1 cellular context compared by ENCODE assay signal in the genomic region with DNA sequence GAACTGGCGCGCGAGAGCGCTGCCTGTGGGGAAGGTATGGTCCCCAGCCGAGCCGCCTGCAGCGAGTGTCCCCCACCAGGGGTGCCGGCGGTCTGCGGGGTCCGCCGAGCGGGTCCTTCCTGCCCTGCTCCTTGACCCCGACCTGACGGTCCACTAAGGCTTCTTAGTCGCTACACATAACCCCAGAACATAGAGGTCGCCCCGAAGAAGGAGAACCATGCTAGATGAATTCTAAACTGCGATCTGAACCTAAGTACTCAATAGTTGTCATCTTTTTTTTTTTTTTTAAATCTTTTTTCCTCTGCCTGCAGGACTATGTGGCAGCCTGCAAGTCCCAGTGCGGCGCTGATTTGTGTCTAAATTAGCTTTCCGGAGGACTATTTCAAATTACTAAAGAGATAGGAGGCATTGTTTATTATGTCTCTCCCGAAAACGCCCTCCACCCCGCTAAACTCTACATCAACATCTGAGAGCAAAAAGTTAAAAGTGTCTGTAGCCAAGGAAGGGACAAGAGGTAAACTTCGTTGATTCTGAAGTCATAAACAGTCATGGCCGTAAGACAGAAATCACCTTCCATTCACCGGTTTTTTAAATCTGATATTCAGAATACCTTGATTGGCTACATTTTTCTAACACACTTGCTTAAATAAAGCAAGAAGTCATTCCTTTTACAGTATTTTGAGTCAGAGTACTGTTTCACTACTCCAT.
TF ChIP-seq lines count a peak whose summit lies in the region.

No MANE protein-coding gene starts in this region.

TF ChIP-seq in HepG2, 621 proteins besides CTCF, POLR2A, EP300 and RAD21 (continued from another document and continues in another):
- TF ChIP-seq TAF15 (IDR thresholded peaks at IDR 0.05; ENCODE audit: low read depth, low read length, poor library complexity, severe bottlenecking) (no peak), MLLT10 (CRISPR knock-in tag; IDR thresholded peaks at IDR 0.05) (no peak), NR2F1 (CRISPR knock-in tag; IDR thresholded peaks at IDR 0.05) (no peak), YEATS4 (CRISPR knock-in tag; IDR thresholded peaks at IDR 0.05; ENCODE audit: borderline replicate concordance) (peak; percentile 13; the same call in 1 of the 2 replicates), ZNF138 (CRISPR knock-in tag; IDR thresholded peaks at IDR 0.05; ENCODE audit: low read depth) (no peak), ZNF616 (CRISPR knock-in tag; IDR thresholded peaks at IDR 0.05; ENCODE audit: low read depth) (no peak), NFE2L1 (CRISPR knock-in tag; IDR thresholded peaks at IDR 0.05; ENCODE audit: borderline replicate concordance) (no peak), FOXO1 (CRISPR knock-in tag; IDR thresholded peaks at IDR 0.05) (no peak), ZNF891 (CRISPR knock-in tag; IDR thresholded peaks at IDR 0.05) (no peak), SAFB2 (CRISPR knock-in tag; IDR thresholded peaks at IDR 0.05; ENCODE audit: borderline replicate concordance, low read depth) (no peak), PHF21A (CRISPR knock-in tag; IDR thresholded peaks at IDR 0.05) (0 out of 2 replicates have a peak, but pooled peaks have one; percentile 18), ZNF496 (CRISPR knock-in tag; IDR thresholded peaks at IDR 0.05; ENCODE audit: insufficient replicate concordance) (no peak), ZNF572 (CRISPR knock-in tag; IDR thresholded peaks at IDR 0.05) (no peak), ZNF598 (CRISPR knock-in tag; IDR thresholded peaks at IDR 0.05; ENCODE audit: borderline replicate concordance) (0 out of 2 replicates have a peak, but pooled peaks have one; percentile 44), PHF8 (CRISPR knock-in tag; IDR thresholded peaks at IDR 0.05) (no peak; the same call in 1 of the 2 replicates), CHCHD3 (CRISPR knock-in tag; IDR thresholded peaks at IDR 0.05) (no peak), AKAP8 (CRISPR knock-in tag; IDR thresholded peaks at IDR 0.05) (no peak), PHF20 (CRISPR knock-in tag; IDR thresholded peaks at IDR 0.05) (peak; percentile 40; the same call in 1 of the 2 replicates), ZNF768 (CRISPR knock-in tag; IDR thresholded peaks at IDR 0.05) (no peak), ZNF724P (CRISPR knock-in tag; IDR thresholded peaks at IDR 0.05; ENCODE audit: borderline replicate concordance) (no peak), ZNF781 (CRISPR knock-in tag; IDR thresholded peaks at IDR 0.05; ENCODE audit: borderline replicate concordance, not compliant biosample characterization) (peak; percentile 13), ZNF773 (CRISPR knock-in tag; IDR thresholded peaks at IDR 0.05; ENCODE audit: borderline replicate concordance) (0 out of 2 replicates have a peak, but pooled peaks have one; percentile 2), HOXA9 (CRISPR knock-in tag; IDR thresholded peaks at IDR 0.05; ENCODE audit: borderline replicate concordance) (no peak), ZNF644 (CRISPR knock-in tag; IDR thresholded peaks at IDR 0.05; ENCODE audit: low read depth) (no peak), NFIC (IDR thresholded peaks at IDR 0.05; ENCODE audit: low read length) (no peak), FOXK2 (IDR thresholded peaks at IDR 0.05) (no peak)
- TF ChIP-seq, protein P1, sequence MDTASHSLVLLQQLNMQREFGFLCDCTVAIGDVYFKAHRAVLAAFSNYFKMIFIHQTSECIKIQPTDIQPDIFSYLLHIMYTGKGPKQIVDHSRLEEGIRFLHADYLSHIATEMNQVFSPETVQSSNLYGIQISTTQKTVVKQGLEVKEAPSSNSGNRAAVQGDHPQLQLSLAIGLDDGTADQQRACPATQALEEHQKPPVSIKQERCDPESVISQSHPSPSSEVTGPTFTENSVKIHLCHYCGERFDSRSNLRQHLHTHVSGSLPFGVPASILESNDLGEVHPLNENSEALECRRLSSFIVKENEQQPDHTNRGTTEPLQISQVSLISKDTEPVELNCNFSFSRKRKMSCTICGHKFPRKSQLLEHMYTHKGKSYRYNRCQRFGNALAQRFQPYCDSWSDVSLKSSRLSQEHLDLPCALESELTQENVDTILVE (CRISPR knock-in tag; IDR thresholded peaks at IDR 0.05), result 0 out of 2 replicates have a peak, but pooled peaks have one; percentile 6
- TF ChIP-seq, protein P2, sequence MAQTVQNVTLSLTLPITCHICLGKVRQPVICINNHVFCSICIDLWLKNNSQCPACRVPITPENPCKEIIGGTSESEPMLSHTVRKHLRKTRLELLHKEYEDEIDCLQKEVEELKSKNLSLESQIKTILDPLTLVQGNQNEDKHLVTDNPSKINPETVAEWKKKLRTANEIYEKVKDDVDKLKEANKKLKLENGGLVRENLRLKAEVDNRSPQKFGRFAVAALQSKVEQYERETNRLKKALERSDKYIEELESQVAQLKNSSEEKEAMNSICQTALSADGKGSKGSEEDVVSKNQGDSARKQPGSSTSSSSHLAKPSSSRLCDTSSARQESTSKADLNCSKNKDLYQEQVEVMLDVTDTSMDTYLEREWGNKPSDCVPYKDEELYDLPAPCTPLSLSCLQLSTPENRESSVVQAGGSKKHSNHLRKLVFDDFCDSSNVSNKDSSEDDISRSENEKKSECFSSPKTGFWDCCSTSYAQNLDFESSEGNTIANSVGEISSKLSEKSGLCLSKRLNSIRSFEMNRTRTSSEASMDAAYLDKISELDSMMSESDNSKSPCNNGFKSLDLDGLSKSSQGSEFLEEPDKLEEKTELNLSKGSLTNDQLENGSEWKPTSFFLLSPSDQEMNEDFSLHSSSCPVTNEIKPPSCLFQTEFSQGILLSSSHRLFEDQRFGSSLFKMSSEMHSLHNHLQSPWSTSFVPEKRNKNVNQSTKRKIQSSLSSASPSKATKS (CRISPR knock-in tag; IDR thresholded peaks at IDR 0.05), result no peak
- TF ChIP-seq, protein P3, sequence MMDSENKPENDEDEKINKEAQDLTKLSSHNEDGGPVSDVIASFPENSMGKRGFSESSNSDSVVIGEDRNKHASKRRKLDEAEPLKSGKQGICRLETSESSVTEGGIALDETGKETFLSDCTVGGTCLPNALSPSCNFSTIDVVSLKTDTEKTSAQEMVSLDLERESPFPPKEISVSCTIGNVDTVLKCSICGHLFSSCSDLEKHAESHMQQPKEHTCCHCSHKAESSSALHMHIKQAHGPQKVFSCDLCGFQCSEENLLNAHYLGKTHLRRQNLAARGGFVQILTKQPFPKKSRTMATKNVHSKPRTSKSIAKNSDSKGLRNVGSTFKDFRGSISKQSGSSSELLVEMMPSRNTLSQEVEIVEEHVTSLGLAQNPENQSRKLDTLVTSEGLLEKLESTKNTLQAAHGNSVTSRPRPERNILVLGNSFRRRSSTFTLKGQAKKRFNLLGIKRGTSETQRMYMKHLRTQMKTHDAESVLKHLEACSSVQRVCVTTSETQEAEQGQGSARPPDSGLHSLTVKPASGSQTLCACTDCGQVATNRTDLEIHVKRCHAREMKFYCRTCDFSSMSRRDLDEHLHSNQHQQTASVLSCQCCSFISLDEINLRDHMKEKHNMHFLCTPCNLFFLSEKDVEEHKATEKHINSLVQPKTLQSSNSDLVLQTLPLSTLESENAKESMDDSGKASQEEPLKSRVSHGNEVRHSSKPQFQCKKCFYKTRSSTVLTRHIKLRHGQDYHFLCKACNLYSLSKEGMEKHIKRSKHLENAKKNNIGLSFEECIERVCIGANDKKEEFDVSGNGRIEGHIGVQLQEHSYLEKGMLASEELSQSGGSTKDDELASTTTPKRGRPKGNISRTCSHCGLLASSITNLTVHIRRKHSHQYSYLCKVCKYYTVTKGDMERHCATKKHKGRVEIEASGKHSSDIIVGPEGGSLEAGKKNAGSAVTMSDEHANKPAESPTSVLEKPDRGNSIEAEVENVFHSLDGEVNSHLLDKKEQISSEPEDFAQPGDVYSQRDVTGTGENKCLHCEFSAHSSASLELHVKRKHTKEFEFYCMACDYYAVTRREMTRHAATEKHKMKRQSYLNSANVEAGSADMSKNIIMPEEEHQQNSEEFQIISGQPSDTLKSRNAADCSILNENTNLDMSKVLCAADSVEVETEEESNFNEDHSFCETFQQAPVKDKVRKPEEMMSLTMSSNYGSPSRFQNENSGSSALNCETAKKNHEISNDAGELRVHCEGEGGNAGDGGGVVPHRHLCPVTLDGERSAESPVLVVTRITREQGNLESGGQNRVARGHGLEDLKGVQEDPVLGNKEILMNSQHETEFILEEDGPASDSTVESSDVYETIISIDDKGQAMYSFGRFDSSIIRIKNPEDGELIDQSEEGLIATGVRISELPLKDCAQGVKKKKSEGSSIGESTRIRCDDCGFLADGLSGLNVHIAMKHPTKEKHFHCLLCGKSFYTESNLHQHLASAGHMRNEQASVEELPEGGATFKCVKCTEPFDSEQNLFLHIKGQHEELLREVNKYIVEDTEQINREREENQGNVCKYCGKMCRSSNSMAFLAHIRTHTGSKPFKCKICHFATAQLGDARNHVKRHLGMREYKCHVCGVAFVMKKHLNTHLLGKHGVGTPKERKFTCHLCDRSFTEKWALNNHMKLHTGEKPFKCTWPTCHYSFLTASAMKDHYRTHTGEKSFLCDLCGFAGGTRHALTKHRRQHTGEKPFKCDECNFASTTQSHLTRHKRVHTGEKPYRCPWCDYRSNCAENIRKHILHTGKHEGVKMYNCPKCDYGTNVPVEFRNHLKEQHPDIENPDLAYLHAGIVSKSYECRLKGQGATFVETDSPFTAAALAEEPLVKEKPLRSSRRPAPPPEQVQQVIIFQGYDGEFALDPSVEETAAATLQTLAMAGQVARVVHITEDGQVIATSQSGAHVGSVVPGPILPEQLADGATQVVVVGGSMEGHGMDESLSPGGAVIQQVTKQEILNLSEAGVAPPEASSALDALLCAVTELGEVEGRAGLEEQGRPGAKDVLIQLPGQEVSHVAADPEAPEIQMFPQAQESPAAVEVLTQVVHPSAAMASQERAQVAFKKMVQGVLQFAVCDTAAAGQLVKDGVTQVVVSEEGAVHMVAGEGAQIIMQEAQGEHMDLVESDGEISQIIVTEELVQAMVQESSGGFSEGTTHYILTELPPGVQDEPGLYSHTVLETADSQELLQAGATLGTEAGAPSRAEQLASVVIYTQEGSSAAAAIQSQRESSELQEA (CRISPR knock-in tag; IDR thresholded peaks at IDR 0.05; ENCODE audit: not compliant biosample characterization), result no peak
- TF ChIP-seq, protein P4, sequence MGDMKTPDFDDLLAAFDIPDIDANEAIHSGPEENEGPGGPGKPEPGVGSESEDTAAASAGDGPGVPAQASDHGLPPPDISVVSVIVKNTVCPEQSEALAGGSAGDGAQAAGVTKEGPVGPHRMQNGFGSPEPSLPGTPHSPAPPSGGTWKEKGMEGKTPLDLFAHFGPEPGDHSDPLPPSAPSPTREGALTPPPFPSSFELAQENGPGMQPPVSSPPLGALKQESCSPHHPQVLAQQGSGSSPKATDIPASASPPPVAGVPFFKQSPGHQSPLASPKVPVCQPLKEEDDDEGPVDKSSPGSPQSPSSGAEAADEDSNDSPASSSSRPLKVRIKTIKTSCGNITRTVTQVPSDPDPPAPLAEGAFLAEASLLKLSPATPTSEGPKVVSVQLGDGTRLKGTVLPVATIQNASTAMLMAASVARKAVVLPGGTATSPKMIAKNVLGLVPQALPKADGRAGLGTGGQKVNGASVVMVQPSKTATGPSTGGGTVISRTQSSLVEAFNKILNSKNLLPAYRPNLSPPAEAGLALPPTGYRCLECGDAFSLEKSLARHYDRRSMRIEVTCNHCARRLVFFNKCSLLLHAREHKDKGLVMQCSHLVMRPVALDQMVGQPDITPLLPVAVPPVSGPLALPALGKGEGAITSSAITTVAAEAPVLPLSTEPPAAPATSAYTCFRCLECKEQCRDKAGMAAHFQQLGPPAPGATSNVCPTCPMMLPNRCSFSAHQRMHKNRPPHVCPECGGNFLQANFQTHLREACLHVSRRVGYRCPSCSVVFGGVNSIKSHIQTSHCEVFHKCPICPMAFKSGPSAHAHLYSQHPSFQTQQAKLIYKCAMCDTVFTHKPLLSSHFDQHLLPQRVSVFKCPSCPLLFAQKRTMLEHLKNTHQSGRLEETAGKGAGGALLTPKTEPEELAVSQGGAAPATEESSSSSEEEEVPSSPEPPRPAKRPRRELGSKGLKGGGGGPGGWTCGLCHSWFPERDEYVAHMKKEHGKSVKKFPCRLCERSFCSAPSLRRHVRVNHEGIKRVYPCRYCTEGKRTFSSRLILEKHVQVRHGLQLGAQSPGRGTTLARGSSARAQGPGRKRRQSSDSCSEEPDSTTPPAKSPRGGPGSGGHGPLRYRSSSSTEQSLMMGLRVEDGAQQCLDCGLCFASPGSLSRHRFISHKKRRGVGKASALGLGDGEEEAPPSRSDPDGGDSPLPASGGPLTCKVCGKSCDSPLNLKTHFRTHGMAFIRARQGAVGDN (CRISPR knock-in tag; IDR thresholded peaks at IDR 0.05), result peak; percentile 57
- TF ChIP-seq, protein P5, sequence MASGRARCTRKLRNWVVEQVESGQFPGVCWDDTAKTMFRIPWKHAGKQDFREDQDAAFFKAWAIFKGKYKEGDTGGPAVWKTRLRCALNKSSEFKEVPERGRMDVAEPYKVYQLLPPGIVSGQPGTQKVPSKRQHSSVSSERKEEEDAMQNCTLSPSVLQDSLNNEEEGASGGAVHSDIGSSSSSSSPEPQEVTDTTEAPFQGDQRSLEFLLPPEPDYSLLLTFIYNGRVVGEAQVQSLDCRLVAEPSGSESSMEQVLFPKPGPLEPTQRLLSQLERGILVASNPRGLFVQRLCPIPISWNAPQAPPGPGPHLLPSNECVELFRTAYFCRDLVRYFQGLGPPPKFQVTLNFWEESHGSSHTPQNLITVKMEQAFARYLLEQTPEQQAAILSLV (CRISPR knock-in tag; IDR thresholded peaks at IDR 0.05; ENCODE audit: borderline replicate concordance), result 0 out of 2 replicates have a peak, but pooled peaks have one; percentile 20
- TF ChIP-seq, protein P6, sequence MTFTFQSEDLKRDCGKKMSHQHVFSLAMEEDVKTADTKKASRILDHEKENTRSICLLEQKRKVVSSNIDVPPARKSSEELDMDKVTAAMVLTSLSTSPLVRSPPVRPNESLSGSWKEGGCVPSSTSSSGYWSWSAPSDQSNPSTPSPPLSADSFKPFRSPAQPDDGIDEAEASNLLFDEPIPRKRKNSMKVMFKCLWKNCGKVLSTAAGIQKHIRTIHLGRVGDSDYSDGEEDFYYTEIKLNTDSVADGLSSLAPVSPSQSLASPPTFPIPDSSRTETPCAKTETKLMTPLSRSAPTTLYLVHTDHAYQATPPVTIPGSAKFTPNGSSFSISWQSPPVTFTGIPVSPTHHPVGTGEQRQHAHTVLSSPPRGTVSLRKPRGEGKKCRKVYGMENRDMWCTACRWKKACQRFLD (CRISPR knock-in tag; IDR thresholded peaks at IDR 0.05; ENCODE audit: borderline replicate concordance), result no peak; the same call in 1 of the 2 replicates
- TF ChIP-seq, protein P7, sequence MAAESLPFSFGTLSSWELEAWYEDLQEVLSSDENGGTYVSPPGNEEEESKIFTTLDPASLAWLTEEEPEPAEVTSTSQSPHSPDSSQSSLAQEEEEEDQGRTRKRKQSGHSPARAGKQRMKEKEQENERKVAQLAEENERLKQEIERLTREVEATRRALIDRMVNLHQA (CRISPR knock-in tag; IDR thresholded peaks at IDR 0.05), result no peak
- TF ChIP-seq, protein P8, sequence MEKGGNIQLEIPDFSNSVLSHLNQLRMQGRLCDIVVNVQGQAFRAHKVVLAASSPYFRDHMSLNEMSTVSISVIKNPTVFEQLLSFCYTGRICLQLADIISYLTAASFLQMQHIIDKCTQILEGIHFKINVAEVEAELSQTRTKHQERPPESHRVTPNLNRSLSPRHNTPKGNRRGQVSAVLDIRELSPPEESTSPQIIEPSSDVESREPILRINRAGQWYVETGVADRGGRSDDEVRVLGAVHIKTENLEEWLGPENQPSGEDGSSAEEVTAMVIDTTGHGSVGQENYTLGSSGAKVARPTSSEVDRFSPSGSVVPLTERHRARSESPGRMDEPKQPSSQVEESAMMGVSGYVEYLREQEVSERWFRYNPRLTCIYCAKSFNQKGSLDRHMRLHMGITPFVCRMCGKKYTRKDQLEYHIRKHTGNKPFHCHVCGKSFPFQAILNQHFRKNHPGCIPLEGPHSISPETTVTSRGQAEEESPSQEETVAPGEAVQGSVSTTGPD (CRISPR knock-in tag; IDR thresholded peaks at IDR 0.05), result no peak
